In genomic region chr6:28923318-28924102, GRCh38 we compare ENCODE assay signal across 1 cellular context.
A peak's percentile ranks its signal among the peaks of the same experiment; 100 is the strongest.
TF ChIP-seq lines count a peak whose summit lies in the region.

A gene with protein sequence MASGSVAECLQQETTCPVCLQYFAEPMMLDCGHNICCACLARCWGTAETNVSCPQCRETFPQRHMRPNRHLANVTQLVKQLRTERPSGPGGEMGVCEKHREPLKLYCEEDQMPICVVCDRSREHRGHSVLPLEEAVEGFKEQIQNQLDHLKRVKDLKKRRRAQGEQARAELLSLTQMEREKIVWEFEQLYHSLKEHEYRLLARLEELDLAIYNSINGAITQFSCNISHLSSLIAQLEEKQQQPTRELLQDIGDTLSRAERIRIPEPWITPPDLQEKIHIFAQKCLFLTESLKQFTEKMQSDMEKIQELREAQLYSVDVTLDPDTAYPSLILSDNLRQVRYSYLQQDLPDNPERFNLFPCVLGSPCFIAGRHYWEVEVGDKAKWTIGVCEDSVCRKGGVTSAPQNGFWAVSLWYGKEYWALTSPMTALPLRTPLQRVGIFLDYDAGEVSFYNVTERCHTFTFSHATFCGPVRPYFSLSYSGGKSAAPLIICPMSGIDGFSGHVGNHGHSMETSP (minus strand): TSS chr6:28923985. CDS start chr6:28923632, 353 bp downstream.

TF ChIP-seq in HEK293, 187 proteins besides CTCF, POLR2A, EP300 and RAD21 (continued from another document and continues in another):
- TF ChIP-seq, protein P1, sequence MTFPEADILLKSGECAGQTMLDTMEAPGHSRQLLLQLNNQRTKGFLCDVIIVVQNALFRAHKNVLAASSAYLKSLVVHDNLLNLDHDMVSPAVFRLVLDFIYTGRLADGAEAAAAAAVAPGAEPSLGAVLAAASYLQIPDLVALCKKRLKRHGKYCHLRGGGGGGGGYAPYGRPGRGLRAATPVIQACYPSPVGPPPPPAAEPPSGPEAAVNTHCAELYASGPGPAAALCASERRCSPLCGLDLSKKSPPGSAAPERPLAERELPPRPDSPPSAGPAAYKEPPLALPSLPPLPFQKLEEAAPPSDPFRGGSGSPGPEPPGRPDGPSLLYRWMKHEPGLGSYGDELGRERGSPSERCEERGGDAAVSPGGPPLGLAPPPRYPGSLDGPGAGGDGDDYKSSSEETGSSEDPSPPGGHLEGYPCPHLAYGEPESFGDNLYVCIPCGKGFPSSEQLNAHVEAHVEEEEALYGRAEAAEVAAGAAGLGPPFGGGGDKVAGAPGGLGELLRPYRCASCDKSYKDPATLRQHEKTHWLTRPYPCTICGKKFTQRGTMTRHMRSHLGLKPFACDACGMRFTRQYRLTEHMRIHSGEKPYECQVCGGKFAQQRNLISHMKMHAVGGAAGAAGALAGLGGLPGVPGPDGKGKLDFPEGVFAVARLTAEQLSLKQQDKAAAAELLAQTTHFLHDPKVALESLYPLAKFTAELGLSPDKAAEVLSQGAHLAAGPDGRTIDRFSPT (tag by site-specific recombination; IDR thresholded peaks at IDR 0.05): peak; percentile 18; the same call in 1 of the 2 replicates
- TF ChIP-seq ZNF510 (tag by site-specific recombination; IDR thresholded peaks at IDR 0.05; ENCODE audit: insufficient replicate concordance) (no peak), ZNF624 (tag by site-specific recombination; IDR thresholded peaks at IDR 0.05) (no peak), PRDM6 (tag by site-specific recombination; IDR thresholded peaks at IDR 0.05) (no peak), ZNF114 (tag by site-specific recombination; IDR thresholded peaks at IDR 0.05) (no peak), ZFP69B (tag by site-specific recombination; IDR thresholded peaks at IDR 0.05) (no peak), ZNF239 (tag by site-specific recombination; IDR thresholded peaks at IDR 0.05) (no peak), ZIC2 (tag by site-specific recombination; IDR thresholded peaks at IDR 0.05) (0 out of 2 replicates have a peak, but pooled peaks have one; percentile 36), ZSCAN18 (tag by site-specific recombination; IDR thresholded peaks at IDR 0.05) (no peak), ZNF473 (tag by site-specific recombination; IDR thresholded peaks at IDR 0.05) (no peak), SP2 (tag by site-specific recombination; IDR thresholded peaks at IDR 0.05) (peak; percentile 91), ZNF362 (tag by site-specific recombination; IDR thresholded peaks at IDR 0.05) (no peak), ZBTB21 (tag by site-specific recombination; IDR thresholded peaks at IDR 0.05) (no peak), ZNF23 (tag by site-specific recombination; IDR thresholded peaks at IDR 0.05; ENCODE audit: borderline replicate concordance) (no peak), ZNF24 (tag by site-specific recombination; IDR thresholded peaks at IDR 0.05) (no peak), ZNF488 (tag by site-specific recombination; IDR thresholded peaks at IDR 0.05) (no peak), ZNF274 (IDR thresholded peaks at IDR 0.05; ENCODE audit: low read length) (no peak), ZNF274 (tag by site-specific recombination; IDR thresholded peaks at IDR 0.05; ENCODE audit: borderline replicate concordance) (no peak), ZNF423 (tag by site-specific recombination; IDR thresholded peaks at IDR 0.05) (no peak), ZNF645 (tag by site-specific recombination; IDR thresholded peaks at IDR 0.05) (no peak), ZNF16 (tag by site-specific recombination; IDR thresholded peaks at IDR 0.05; ENCODE audit: low read depth) (no peak), ZNF530 (tag by site-specific recombination; IDR thresholded peaks at IDR 0.05; ENCODE audit: low read depth) (no peak), ZBTB20 (tag by site-specific recombination; IDR thresholded peaks at IDR 0.05) (peak; percentile 88), SALL2 (tag by site-specific recombination; IDR thresholded peaks at IDR 0.05; ENCODE audit: borderline replicate concordance) (no peak), ZNF629 (tag by site-specific recombination; IDR thresholded peaks at IDR 0.05) (no peak), ZNF558 (tag by site-specific recombination; IDR thresholded peaks at IDR 0.05) (no peak), ZNF692 (tag by site-specific recombination; IDR thresholded peaks at IDR 0.05) (0 out of 2 replicates have a peak, but pooled peaks have one; percentile 39), ZNF571 (tag by site-specific recombination; IDR thresholded peaks at IDR 0.05) (no peak), ZNF155 (tag by site-specific recombination; IDR thresholded peaks at IDR 0.05) (no peak), ZNF549 (tag by site-specific recombination; IDR thresholded peaks at IDR 0.05) (no peak), ZNF670 (tag by site-specific recombination; IDR thresholded peaks at IDR 0.05; ENCODE audit: low read depth) (no peak), ZNF585B (tag by site-specific recombination; IDR thresholded peaks at IDR 0.05) (no peak), ZNF37A (tag by site-specific recombination; IDR thresholded peaks at IDR 0.05) (no peak), KLF16 (tag by site-specific recombination; IDR thresholded peaks at IDR 0.05) (no peak), ZBTB11 (tag by site-specific recombination; conservative IDR thresholded peaks at IDR 0.05; ENCODE audit: low read depth) (peak; percentile 39), ZNF404 (tag by site-specific recombination; IDR thresholded peaks at IDR 0.05) (no peak), ZNF843 (tag by site-specific recombination; IDR thresholded peaks at IDR 0.05) (no peak; the same call in 1 of the 2 replicates)
- TF ChIP-seq, protein P2, sequence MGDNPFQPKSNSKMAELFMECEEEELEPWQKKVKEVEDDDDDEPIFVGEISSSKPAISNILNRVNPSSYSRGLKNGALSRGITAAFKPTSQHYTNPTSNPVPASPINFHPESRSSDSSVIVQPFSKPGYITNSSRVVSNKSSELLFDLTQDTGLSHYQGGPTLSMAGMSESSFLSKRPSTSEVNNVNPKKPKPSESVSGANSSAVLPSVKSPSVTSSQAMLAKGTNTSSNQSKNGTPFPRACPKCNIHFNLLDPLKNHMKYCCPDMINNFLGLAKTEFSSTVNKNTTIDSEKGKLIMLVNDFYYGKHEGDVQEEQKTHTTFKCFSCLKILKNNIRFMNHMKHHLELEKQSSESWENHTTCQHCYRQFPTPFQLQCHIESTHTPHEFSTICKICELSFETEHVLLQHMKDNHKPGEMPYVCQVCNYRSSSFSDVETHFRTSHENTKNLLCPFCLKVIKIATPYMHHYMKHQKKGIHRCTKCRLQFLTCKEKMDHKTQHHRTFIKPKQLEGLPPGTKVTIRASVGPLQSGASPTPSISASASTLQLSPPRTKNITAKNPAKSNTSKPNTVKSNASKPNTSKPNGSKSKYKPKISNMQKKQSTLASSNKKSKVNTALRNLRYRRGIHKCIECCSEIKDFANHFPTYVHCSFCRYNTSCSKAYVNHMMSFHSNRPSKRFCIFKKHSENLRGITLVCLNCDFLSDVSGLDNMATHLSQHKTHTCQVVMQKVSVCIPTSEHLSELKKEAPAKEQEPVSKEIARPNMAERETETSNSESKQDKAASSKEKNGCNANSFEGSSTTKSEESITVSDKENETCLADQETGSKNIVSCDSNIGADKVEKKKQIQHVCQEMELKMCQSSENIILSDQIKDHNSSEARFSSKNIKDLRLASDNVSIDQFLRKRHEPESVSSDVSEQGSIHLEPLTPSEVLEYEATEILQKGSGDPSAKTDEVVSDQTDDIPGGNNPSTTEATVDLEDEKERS (tag by site-specific recombination; IDR thresholded peaks at IDR 0.05): no peak
- TF ChIP-seq, protein P3, sequence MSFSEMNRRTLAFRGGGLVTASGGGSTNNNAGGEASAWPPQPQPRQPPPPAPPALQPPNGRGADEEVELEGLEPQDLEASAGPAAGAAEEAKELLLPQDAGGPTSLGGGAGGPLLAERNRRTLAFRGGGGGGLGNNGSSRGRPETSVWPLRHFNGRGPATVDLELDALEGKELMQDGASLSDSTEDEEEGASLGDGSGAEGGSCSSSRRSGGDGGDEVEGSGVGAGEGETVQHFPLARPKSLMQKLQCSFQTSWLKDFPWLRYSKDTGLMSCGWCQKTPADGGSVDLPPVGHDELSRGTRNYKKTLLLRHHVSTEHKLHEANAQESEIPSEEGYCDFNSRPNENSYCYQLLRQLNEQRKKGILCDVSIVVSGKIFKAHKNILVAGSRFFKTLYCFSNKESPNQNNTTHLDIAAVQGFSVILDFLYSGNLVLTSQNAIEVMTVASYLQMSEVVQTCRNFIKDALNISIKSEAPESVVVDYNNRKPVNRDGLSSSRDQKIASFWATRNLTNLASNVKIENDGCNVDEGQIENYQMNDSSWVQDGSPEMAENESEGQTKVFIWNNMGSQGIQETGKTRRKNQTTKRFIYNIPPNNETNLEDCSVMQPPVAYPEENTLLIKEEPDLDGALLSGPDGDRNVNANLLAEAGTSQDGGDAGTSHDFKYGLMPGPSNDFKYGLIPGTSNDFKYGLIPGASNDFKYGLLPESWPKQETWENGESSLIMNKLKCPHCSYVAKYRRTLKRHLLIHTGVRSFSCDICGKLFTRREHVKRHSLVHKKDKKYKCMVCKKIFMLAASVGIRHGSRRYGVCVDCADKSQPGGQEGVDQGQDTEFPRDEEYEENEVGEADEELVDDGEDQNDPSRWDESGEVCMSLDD (tag by site-specific recombination; IDR thresholded peaks at IDR 0.05): no peak
